8 cellular contexts compared by ENCODE assay signal in genomic region chr1:28505406-28506187, GRCh38. TPM values are rescaled to one million over a fixed set of nuclear protein-coding genes. Genes with fewer than 3 reads are reported as not detected.
DNase-seq lines count a peak whose midpoint lies in the region; ATAC-seq and TF ChIP-seq lines count a peak whose summit lies in the region.

RCC1 (plus strand) TSS chr1:28506043; CDS start chr1:28529867, 23,824 bp downstream.

- H3K9me3 ChIP-seq in adipocyte (ENCODE audit: control insufficient read depth, low read length), result no peaks in the 10 kb centered on the region

- H3K36me3 ChIP-seq in adipocyte (ENCODE audit: control insufficient read depth, insufficient read depth, low read length, severe bottlenecking), result peaks cover 40% of the 10 kb centered on the region

- H3K27ac Mint-ChIP-seq in type B pancreatic cell, result peak within 1 kb of the TSS; percentile 98

- peaks cover 30% of the 10 kb centered on the region for H3K4me1 Mint-ChIP-seq in type B pancreatic cell (ENCODE audit: unreplicated experiment)

- TF ChIP-seq CTCF in GM12865 (IDR thresholded peaks at IDR 0.05; ENCODE audit: insufficient read depth, low read depth, low read length, missing control alignments) (no peak), type B pancreatic cell (conservative IDR thresholded peaks at IDR 0.05) (no peak)

- H3K9ac ChIP-seq in adipocyte (ENCODE audit: low read length), result peak within 1 kb of the TSS; percentile 93

- DNase-seq in GM12865 (ENCODE audit: low read depth), result peak; percentile 99
- DNase-seq in NCI-H1436 (lab: John Stamatoyannopoulos, UW), result peak; percentile 98
- DNase-seq in T follicular helper cell (ENCODE audit: low read depth), result peak; percentile 93
- peak; percentile 99 for DNase-seq in adipocyte (ENCODE audit: low read depth)
- peak; percentile 97 for DNase-seq in cardiac septum (ENCODE audit: low spot score)
- DNase-seq in pons (ENCODE audit: low spot score), result peak; percentile 99
- peak; percentile 94 for DNase-seq in type B pancreatic cell (ENCODE audit: extremely low spot score, unreplicated experiment)

- peak; percentile 83 for ATAC-seq in HG02763 (IDR thresholded peaks at IDR 0.05; ENCODE audit: unreplicated experiment)

- H3K4me3 ChIP-seq in GM12865 (ENCODE audit: low read depth, low read length) (peak within 1 kb of the TSS; percentile 80), adipocyte (ENCODE audit: low read length) (peak within 1 kb of the TSS; percentile 86)

- peak within 1 kb of the TSS; percentile 97 for H3K4me3 Mint-ChIP-seq in type B pancreatic cell

- peaks cover 29% of the 10 kb centered on the region for H3K4me1 ChIP-seq in adipocyte (ENCODE audit: control insufficient read depth, insufficient read depth, low read length)

- peaks cover 3% of the 10 kb centered on the region for H3K27me3 Mint-ChIP-seq in type B pancreatic cell

- H3K36me3 Mint-ChIP-seq in type B pancreatic cell, result peaks cover 38% of the 10 kb centered on the region

- intact Hi-C loops in cardiac septum (cut with DNase I), result loop anchor here (2.0 to 5.0 kb wide), 4 partner anchors 47 to 258 kb away; partner anchors contain the start of genes TRNAU1AP and YTHDF2

- no peaks in the 10 kb centered on the region for H3K27me3 ChIP-seq in adipocyte (replicated peaks; ENCODE audit: control insufficient read depth, insufficient read depth, low read length)

- no peaks in the 10 kb centered on the region for H3K9me3 Mint-ChIP-seq in type B pancreatic cell

RNA-seq across cellular contexts. Expression of gene RCC1, which starts in this region (rescaled TPM):
- 4.1 TPM for total RNA-seq in cardiac septum
- 38.8 and 46.5 TPM in 2 replicates for total RNA-seq in type B pancreatic cell (ENCODE audit: low replicate concordance)

Comparison
In these comparisons a context has a peak if more than half of its experiments do, and no peak if none do; other contexts are left out.
1. Peak in every context shown above with its lines: DNase-seq, ATAC-seq and H3K4me3 ChIP-seq.